In the genomic region with DNA sequence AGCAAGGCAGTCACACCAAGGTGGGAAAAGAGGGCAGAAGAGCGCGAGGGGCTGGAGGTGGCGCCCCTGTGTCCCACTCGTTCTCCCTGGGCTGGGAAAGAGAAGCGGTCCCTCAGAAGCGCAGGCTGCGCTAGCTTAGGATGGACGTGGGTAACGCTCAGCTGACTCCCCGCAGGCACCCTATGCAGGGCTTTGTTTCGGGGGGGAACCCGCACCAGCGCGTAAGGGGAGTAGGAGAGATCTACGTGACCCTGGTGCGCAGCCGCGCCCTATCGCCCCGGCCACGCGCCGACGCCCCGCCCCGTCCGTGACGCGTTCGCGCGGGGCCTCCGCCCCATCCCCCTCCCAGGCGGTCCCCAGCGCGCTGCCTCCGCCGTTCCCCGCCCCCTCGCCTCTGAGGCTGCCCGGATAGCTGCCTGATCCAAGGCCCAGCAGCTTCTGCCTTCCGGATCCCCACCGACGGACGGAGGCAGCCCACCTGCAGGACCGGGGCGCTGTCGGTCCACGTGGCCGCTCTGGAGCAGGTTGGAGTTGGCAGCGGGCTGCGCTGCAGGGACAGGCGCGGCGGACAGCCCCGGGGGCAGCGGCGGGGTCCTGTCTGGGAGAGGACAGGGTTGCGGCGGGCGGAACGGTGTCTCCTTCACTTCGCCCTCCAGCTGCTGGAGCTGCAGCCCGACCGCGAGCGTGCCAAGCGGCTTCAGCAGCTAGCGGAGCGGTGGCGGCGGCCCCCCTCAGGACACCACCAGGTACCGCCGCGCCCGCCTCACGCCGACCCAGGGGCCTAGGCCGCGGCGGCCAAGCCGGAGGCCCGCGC, we compare ENCODE assay signal across 1 cellular context.
TF ChIP-seq lines count a peak whose summit lies in the region.

A gene with protein sequence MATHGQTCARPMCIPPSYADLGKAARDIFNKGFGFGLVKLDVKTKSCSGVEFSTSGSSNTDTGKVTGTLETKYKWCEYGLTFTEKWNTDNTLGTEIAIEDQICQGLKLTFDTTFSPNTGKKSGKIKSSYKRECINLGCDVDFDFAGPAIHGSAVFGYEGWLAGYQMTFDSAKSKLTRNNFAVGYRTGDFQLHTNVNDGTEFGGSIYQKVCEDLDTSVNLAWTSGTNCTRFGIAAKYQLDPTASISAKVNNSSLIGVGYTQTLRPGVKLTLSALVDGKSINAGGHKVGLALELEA (plus strand): TSS at position 604 of the 814 bp plus-strand sequence. CDS start 363 bp downstream, outside the sequence.

TF ChIP-seq in K562, 482 proteins besides CTCF, POLR2A, EP300 and RAD21 (continued from another document and continues in another):
- TF ChIP-seq, protein P1, sequence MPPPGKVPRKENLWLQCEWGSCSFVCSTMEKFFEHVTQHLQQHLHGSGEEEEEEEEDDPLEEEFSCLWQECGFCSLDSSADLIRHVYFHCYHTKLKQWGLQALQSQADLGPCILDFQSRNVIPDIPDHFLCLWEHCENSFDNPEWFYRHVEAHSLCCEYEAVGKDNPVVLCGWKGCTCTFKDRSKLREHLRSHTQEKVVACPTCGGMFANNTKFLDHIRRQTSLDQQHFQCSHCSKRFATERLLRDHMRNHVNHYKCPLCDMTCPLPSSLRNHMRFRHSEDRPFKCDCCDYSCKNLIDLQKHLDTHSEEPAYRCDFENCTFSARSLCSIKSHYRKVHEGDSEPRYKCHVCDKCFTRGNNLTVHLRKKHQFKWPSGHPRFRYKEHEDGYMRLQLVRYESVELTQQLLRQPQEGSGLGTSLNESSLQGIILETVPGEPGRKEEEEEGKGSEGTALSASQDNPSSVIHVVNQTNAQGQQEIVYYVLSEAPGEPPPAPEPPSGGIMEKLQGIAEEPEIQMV (tag; conservative IDR thresholded peaks at IDR 0.05; ENCODE audit: low read depth) = no peak
- peak; percentile 66 for TF ChIP-seq RBM22 (IDR thresholded peaks at IDR 0.05; ENCODE audit: low read depth, low read length, poor library complexity, severe bottlenecking)
- peak; percentile 86; the same call in 1 of the 2 replicates for TF ChIP-seq PHF8 (IDR thresholded peaks at IDR 0.05; ENCODE audit: borderline replicate concordance, low read length)
- TF ChIP-seq, protein P2, sequence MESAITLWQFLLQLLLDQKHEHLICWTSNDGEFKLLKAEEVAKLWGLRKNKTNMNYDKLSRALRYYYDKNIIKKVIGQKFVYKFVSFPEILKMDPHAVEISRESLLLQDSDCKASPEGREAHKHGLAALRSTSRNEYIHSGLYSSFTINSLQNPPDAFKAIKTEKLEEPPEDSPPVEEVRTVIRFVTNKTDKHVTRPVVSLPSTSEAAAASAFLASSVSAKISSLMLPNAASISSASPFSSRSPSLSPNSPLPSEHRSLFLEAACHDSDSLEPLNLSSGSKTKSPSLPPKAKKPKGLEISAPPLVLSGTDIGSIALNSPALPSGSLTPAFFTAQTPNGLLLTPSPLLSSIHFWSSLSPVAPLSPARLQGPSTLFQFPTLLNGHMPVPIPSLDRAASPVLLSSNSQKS (CRISPR knock-in tag; IDR thresholded peaks at IDR 0.05) = no peak
- peak; percentile 47 for TF ChIP-seq ZBTB7A (IDR thresholded peaks at IDR 0.05; ENCODE audit: borderline replicate concordance, control insufficient read depth, low read depth, low read length)
- TF ChIP-seq, protein P3, sequence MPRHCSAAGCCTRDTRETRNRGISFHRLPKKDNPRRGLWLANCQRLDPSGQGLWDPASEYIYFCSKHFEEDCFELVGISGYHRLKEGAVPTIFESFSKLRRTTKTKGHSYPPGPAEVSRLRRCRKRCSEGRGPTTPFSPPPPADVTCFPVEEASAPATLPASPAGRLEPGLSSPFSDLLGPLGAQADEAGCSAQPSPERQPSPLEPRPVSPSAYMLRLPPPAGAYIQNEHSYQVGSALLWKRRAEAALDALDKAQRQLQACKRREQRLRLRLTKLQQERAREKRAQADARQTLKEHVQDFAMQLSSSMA (CRISPR knock-in tag; IDR thresholded peaks at IDR 0.05) = no peak
- TF ChIP-seq, protein P4, sequence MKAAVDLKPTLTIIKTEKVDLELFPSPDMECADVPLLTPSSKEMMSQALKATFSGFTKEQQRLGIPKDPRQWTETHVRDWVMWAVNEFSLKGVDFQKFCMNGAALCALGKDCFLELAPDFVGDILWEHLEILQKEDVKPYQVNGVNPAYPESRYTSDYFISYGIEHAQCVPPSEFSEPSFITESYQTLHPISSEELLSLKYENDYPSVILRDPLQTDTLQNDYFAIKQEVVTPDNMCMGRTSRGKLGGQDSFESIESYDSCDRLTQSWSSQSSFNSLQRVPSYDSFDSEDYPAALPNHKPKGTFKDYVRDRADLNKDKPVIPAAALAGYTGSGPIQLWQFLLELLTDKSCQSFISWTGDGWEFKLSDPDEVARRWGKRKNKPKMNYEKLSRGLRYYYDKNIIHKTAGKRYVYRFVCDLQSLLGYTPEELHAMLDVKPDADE (conservative IDR thresholded peaks at IDR 0.05; ENCODE audit: control insufficient read depth, low read depth, low read length) = peak; percentile 88
- TF ChIP-seq, protein P5, sequence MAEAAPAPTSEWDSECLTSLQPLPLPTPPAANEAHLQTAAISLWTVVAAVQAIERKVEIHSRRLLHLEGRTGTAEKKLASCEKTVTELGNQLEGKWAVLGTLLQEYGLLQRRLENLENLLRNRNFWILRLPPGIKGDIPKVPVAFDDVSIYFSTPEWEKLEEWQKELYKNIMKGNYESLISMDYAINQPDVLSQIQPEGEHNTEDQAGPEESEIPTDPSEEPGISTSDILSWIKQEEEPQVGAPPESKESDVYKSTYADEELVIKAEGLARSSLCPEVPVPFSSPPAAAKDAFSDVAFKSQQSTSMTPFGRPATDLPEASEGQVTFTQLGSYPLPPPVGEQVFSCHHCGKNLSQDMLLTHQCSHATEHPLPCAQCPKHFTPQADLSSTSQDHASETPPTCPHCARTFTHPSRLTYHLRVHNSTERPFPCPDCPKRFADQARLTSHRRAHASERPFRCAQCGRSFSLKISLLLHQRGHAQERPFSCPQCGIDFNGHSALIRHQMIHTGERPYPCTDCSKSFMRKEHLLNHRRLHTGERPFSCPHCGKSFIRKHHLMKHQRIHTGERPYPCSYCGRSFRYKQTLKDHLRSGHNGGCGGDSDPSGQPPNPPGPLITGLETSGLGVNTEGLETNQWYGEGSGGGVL (CRISPR knock-in tag; IDR thresholded peaks at IDR 0.05) = no peak
- peak; percentile 90 for TF ChIP-seq MTA1 (IDR thresholded peaks at IDR 0.05; ENCODE audit: borderline replicate concordance)
- no peak for TF ChIP-seq DMBX1 (CRISPR knock-in tag; IDR thresholded peaks at IDR 0.05; ENCODE audit: borderline replicate concordance)
- TF ChIP-seq HNRNPUL1 (IDR thresholded peaks at IDR 0.05; ENCODE audit: low read length) = no peak
- peak; percentile 86 for TF ChIP-seq TBP (optimal IDR thresholded peaks at IDR 0.05; ENCODE audit: low read depth, low read length)
- TF ChIP-seq RFX5 (IDR thresholded peaks at IDR 0.05; ENCODE audit: low read depth, low read length) = no peak
- TF ChIP-seq, protein P6, sequence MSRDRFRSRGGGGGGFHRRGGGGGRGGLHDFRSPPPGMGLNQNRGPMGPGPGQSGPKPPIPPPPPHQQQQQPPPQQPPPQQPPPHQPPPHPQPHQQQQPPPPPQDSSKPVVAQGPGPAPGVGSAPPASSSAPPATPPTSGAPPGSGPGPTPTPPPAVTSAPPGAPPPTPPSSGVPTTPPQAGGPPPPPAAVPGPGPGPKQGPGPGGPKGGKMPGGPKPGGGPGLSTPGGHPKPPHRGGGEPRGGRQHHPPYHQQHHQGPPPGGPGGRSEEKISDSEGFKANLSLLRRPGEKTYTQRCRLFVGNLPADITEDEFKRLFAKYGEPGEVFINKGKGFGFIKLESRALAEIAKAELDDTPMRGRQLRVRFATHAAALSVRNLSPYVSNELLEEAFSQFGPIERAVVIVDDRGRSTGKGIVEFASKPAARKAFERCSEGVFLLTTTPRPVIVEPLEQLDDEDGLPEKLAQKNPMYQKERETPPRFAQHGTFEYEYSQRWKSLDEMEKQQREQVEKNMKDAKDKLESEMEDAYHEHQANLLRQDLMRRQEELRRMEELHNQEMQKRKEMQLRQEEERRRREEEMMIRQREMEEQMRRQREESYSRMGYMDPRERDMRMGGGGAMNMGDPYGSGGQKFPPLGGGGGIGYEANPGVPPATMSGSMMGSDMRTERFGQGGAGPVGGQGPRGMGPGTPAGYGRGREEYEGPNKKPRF (IDR thresholded peaks at IDR 0.05; ENCODE audit: low read depth, low read length) = no peak
- TF ChIP-seq HDAC6 (IDR thresholded peaks at IDR 0.05; ENCODE audit: low read depth, low read length) = 0 out of 2 replicates have a peak, but pooled peaks have one; percentile 36
- TF ChIP-seq, protein P7, sequence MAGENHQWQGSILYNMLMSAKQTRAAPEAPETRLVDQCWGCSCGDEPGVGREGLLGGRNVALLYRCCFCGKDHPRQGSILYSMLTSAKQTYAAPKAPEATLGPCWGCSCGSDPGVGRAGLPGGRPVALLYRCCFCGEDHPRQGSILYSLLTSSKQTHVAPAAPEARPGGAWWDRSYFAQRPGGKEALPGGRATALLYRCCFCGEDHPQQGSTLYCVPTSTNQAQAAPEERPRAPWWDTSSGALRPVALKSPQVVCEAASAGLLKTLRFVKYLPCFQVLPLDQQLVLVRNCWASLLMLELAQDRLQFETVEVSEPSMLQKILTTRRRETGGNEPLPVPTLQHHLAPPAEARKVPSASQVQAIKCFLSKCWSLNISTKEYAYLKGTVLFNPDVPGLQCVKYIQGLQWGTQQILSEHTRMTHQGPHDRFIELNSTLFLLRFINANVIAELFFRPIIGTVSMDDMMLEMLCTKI (IDR thresholded peaks at IDR 0.05; ENCODE audit: partially characterized antibody) = no peak
- TF ChIP-seq, protein P8, sequence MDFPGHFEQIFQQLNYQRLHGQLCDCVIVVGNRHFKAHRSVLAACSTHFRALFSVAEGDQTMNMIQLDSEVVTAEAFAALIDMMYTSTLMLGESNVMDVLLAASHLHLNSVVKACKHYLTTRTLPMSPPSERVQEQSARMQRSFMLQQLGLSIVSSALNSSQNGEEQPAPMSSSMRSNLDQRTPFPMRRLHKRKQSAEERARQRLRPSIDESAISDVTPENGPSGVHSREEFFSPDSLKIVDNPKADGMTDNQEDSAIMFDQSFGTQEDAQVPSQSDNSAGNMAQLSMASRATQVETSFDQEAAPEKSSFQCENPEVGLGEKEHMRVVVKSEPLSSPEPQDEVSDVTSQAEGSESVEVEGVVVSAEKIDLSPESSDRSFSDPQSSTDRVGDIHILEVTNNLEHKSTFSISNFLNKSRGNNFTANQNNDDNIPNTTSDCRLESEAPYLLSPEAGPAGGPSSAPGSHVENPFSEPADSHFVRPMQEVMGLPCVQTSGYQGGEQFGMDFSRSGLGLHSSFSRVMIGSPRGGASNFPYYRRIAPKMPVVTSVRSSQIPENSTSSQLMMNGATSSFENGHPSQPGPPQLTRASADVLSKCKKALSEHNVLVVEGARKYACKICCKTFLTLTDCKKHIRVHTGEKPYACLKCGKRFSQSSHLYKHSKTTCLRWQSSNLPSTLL (IDR thresholded peaks at IDR 0.05) = no peak
- no peak for TF ChIP-seq ZNF707 (CRISPR knock-in tag; conservative IDR thresholded peaks at IDR 0.05)
- peak; percentile 33 for TF ChIP-seq POU5F1 (IDR thresholded peaks at IDR 0.05; ENCODE audit: borderline replicate concordance, low read depth, low read length, partially characterized antibody)
- TF ChIP-seq NFXL1 (CRISPR knock-in tag; IDR thresholded peaks at IDR 0.05) = no peak
- TF ChIP-seq RFX1 (IDR thresholded peaks at IDR 0.05) = no peak
- TF ChIP-seq, protein P9, sequence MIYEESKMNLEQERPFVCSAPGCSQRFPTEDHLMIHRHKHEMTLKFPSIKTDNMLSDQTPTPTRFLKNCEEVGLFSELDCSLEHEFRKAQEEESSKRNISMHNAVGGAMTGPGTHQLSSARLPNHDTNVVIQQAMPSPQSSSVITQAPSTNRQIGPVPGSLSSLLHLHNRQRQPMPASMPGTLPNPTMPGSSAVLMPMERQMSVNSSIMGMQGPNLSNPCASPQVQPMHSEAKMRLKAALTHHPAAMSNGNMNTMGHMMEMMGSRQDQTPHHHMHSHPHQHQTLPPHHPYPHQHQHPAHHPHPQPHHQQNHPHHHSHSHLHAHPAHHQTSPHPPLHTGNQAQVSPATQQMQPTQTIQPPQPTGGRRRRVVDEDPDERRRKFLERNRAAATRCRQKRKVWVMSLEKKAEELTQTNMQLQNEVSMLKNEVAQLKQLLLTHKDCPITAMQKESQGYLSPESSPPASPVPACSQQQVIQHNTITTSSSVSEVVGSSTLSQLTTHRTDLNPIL (CRISPR knock-in tag; IDR thresholded peaks at IDR 0.05) = 0 out of 2 replicates have a peak, but pooled peaks have one; percentile 31
- TF ChIP-seq NFATC3 (IDR thresholded peaks at IDR 0.05) = no peak
- TF ChIP-seq ZFP1 (CRISPR knock-in tag; IDR thresholded peaks at IDR 0.05) = no peak
- TF ChIP-seq, protein P10, sequence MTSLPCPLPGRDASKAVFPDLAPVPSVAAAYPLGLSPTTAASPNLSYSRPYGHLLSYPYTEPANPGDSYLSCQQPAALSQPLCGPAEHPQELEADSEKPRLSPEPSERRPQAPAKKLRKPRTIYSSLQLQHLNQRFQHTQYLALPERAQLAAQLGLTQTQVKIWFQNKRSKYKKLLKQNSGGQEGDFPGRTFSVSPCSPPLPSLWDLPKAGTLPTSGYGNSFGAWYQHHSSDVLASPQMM (CRISPR knock-in tag; IDR thresholded peaks at IDR 0.05) = no peak
- TF ChIP-seq ESRRB (CRISPR knock-in tag; IDR thresholded peaks at IDR 0.05; ENCODE audit: borderline replicate concordance) = no peak
- TF ChIP-seq ZNF780A (CRISPR knock-in tag; IDR thresholded peaks at IDR 0.05) = no peak
- peak; percentile 4; the same call in 1 of the 2 replicates for TF ChIP-seq FOXJ2 (tag; IDR thresholded peaks at IDR 0.05)
- no peak for TF ChIP-seq SAFB2 (IDR thresholded peaks at IDR 0.05; ENCODE audit: borderline replicate concordance, low read depth, low read length, severe bottlenecking)
- TF ChIP-seq NEUROD1 (IDR thresholded peaks at IDR 0.05; ENCODE audit: borderline replicate concordance, low read depth, low read length, partially characterized antibody) = peak; percentile 96
- TF ChIP-seq, protein P11, sequence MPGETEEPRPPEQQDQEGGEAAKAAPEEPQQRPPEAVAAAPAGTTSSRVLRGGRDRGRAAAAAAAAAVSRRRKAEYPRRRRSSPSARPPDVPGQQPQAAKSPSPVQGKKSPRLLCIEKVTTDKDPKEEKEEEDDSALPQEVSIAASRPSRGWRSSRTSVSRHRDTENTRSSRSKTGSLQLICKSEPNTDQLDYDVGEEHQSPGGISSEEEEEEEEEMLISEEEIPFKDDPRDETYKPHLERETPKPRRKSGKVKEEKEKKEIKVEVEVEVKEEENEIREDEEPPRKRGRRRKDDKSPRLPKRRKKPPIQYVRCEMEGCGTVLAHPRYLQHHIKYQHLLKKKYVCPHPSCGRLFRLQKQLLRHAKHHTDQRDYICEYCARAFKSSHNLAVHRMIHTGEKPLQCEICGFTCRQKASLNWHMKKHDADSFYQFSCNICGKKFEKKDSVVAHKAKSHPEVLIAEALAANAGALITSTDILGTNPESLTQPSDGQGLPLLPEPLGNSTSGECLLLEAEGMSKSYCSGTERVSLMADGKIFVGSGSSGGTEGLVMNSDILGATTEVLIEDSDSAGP (CRISPR knock-in tag; IDR thresholded peaks at IDR 0.05) = no peak
